17 cellular contexts compared by ENCODE assay signal in genomic region chr15:62348119-62348518, GRCh38.
"Had no signal": no experiment of that assay in that cellular context is flagged by ENCODE, and none has a peak within 500 bp of the region (broad histone marks: within the 10 kb centered on the region; RNA-seq: fewer than 3 reads in every experiment).

No MANE protein-coding gene starts in this region.

- H3K27ac ChIP-seq: prostate gland, skin epidermis, suprapubic skin, upper lobe of left lung, WERI-Rb-1 had no signal

- DNase-seq: activated CD4-positive, alpha-beta memory T cell treated with anti-CD3 and anti-CD28 coated beads, Interleukin-2, amount 10 ng/mL, durations not matched to agents 7 days and 5 days; activated naive CD4-positive, alpha-beta T cell treated with anti-CD3 and anti-CD28 coated beads, Interleukin-2, amount 10 ng/mL, durations not matched to agents 7 days and 5 days; activated T-cell treated with anti-CD3 and anti-CD28 coated beads, Interleukin-2, amount 50 U/mL, for 24 hours; hippocampal formation; kidney; mesendoderm; nephron progenitor cell; occipital lobe; right cardiac atrium; stimulated activated CD4-positive, alpha-beta T cell treated with anti-CD3 and anti-CD28 coated beads, Interleukin-4, amount 100 ng/mL, for 24 hours; stimulated activated CD8-positive, alpha-beta memory T cell treated with anti-CD3 and anti-CD28 coated beads, Interleukin-4, amount 100 ng/mL, for 48 hours; stimulated activated naive CD8-positive, alpha-beta T cell treated with anti-CD3 and anti-CD28 coated beads, Interleukin-15, Interleukin-2, amounts not matched to agents 100 U/mL and 50 U/mL, for 24 hours; upper lobe of left lung; WERI-Rb-1 had no signal

- H3K27ac Mint-ChIP-seq: activated CD4-positive, alpha-beta memory T cell treated with anti-CD3 and anti-CD28 coated beads, Interleukin-2, amount 10 ng/mL, durations not matched to agents 7 days and 5 days; activated naive CD4-positive, alpha-beta T cell treated with anti-CD3 and anti-CD28 coated beads, Interleukin-2, amount 10 ng/mL, durations not matched to agents 7 days and 5 days; activated T-cell treated with anti-CD3 and anti-CD28 coated beads, Interleukin-2, amount 50 U/mL, for 24 hours; nephron progenitor cell had no signal

- H3K36me3 ChIP-seq: prostate gland, suprapubic skin, upper lobe of left lung, WERI-Rb-1 had no signal

- H3K4me3 ChIP-seq: prostate gland, skin epidermis, suprapubic skin, upper lobe of left lung had no signal

- H3K27me3 ChIP-seq: suprapubic skin, upper lobe of left lung had no signal

- ATAC-seq: right cardiac atrium; stimulated activated naive CD8-positive, alpha-beta T cell treated with anti-CD3 and anti-CD28 coated beads, Interleukin-15, Interleukin-2, amounts not matched to agents 100 U/mL and 50 U/mL, for 24 hours had no signal

- H3K4me1 ChIP-seq: prostate gland, suprapubic skin had no signal

- H3K9me3 Mint-ChIP-seq: activated CD4-positive, alpha-beta memory T cell treated with anti-CD3 and anti-CD28 coated beads, Interleukin-2, amount 10 ng/mL, durations not matched to agents 7 days and 5 days; activated naive CD4-positive, alpha-beta T cell treated with anti-CD3 and anti-CD28 coated beads, Interleukin-2, amount 10 ng/mL, durations not matched to agents 7 days and 5 days; activated T-cell treated with anti-CD3 and anti-CD28 coated beads, Interleukin-2, amount 50 U/mL, for 24 hours; nephron progenitor cell had no signal

- H3K4me3 Mint-ChIP-seq: activated CD4-positive, alpha-beta memory T cell treated with anti-CD3 and anti-CD28 coated beads, Interleukin-2, amount 10 ng/mL, durations not matched to agents 7 days and 5 days; activated naive CD4-positive, alpha-beta T cell treated with anti-CD3 and anti-CD28 coated beads, Interleukin-2, amount 10 ng/mL, durations not matched to agents 7 days and 5 days; activated T-cell treated with anti-CD3 and anti-CD28 coated beads, Interleukin-2, amount 50 U/mL, for 24 hours; nephron progenitor cell had no signal

- H3K9me3 ChIP-seq: prostate gland, suprapubic skin had no signal

- H3K36me3 Mint-ChIP-seq: activated naive CD4-positive, alpha-beta T cell treated with anti-CD3 and anti-CD28 coated beads, Interleukin-2, amount 10 ng/mL, durations not matched to agents 7 days and 5 days had no signal
